In the genomic region with DNA sequence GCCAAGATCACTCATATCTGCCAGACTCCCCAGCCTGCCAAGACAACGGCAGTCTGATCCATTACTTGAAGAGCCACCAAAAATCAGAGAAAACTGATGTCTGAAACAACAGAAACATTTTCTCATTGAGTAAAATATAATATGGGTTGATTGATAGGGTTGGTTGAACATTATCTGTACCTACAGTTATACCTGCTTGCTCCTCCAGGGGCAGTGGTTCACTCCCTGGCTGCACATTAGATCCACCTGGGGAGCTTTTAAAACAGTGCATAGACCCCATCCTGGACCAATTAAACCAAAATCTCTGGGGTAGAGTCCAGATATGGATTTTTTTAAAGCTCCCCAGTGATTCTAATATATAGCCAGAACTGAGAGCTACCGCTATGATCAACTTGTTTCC, we compare ENCODE assay signal across 13 cellular contexts. TPM values are rescaled to one million over a fixed set of nuclear protein-coding genes. Genes with fewer than 3 reads are reported as not detected.
DNase-seq lines count a peak whose midpoint lies in the region; ATAC-seq, FAIRE-seq and TF ChIP-seq lines count a peak whose summit lies in the region.
"Had no signal": no experiment of that assay in that cellular context is flagged by ENCODE, and none has a peak within 500 bp of the region (broad histone marks: within the 10 kb centered on the region; RNA-seq: fewer than 3 reads in every experiment).

No MANE protein-coding gene starts in this region.

- H3K4me1 ChIP-seq in GM12878 (ENCODE audit: control insufficient read depth, insufficient read depth, low read length) (no peaks in the 10 kb centered on the region), neural progenitor cell (peaks cover 2% of the 10 kb centered on the region)

- no peak overlapping the region for H3K4me3 Mint-ChIP-seq in neural progenitor cell
- no peak overlapping the region for H3K4me3 Mint-ChIP-seq in natural killer cell treated with Interleukin-12 subunit alpha and Interleukin-12 subunit beta and Interleukin-15 and Interleukin-18, amount 100 ng/mL, for 72 hours
- H3K4me3 Mint-ChIP-seq: brain had no signal

- no peaks in the 10 kb centered on the region for H3K79me2 ChIP-seq in GM12878 (ENCODE audit: control insufficient read depth, insufficient read depth, low read length)
- H3K79me2 ChIP-seq in neural progenitor cell (ENCODE audit: low read depth) = no peaks in the 10 kb centered on the region

- H3K4me3 ChIP-seq in GM12878 (no peak overlapping the region), neural progenitor cell (no peak overlapping the region)
- H3K4me3 ChIP-seq: SJSA1, stomach had no signal

- H3K36me3 Mint-ChIP-seq in neural progenitor cell = no peaks in the 10 kb centered on the region
- H3K36me3 Mint-ChIP-seq in natural killer cell treated with Interleukin-12 subunit alpha and Interleukin-12 subunit beta and Interleukin-15 and Interleukin-18, amount 100 ng/mL, for 72 hours = no peaks in the 10 kb centered on the region
- H3K36me3 Mint-ChIP-seq: brain had no signal

- peak; percentile 59 for ATAC-seq in HG03342 (IDR thresholded peaks at IDR 0.05; ENCODE audit: unreplicated experiment)
- ATAC-seq in GM12878 = peak; percentile 74
- ATAC-seq in GM21515 (IDR thresholded peaks at IDR 0.05; ENCODE audit: unreplicated experiment) = no peak
- ATAC-seq in natural killer cell treated with Interleukin-12 subunit alpha and Interleukin-12 subunit beta and Interleukin-15 and Interleukin-18, amount 100 ng/mL, for 72 hours = no peak

- no peak for TF ChIP-seq POLR2A in GM12878 (IDR thresholded peaks at IDR 0.05; ENCODE audit: low read depth, low read length)

- no peak for TF ChIP-seq EP300 in GM12878 (IDR thresholded peaks at IDR 0.05; ENCODE audit: borderline replicate concordance in 1 of 2, control insufficient read depth in 1 of 2, low read depth in 2 of 2, low read length in 2 of 2)

- H3K27me3 ChIP-seq in GM12878 (replicated peaks in 1 of 2; ENCODE audit: control insufficient read depth in 2 of 2, insufficient read depth in 2 of 2, low read length in 1 of 2) (no peaks in the 10 kb centered on the region), neural progenitor cell (no peaks in the 10 kb centered on the region)
- H3K27me3 ChIP-seq: SJSA1, stomach had no signal

- no peak overlapping the region for H3K27ac Mint-ChIP-seq in neural progenitor cell
- H3K27ac Mint-ChIP-seq in natural killer cell treated with Interleukin-12 subunit alpha and Interleukin-12 subunit beta and Interleukin-15 and Interleukin-18, amount 100 ng/mL, for 72 hours = no peak overlapping the region

- H3K27me3 Mint-ChIP-seq in neural progenitor cell (ENCODE audit: insufficient read depth, low read depth) = peaks cover 2% of the 10 kb centered on the region
- H3K27me3 Mint-ChIP-seq in natural killer cell treated with Interleukin-12 subunit alpha and Interleukin-12 subunit beta and Interleukin-15 and Interleukin-18, amount 100 ng/mL, for 72 hours = peaks cover 11 to 14% of the 10 kb centered on the region in 2 donors
- H3K27me3 Mint-ChIP-seq: brain had no signal

- no peak for FAIRE-seq in GM12878 (lab: Jason Lieb, UNC)

- 85% methylated on average over 2 of the region's 2 CpGs for WGBS in GM12878 (ENCODE audit: insufficient coverage, insufficient replicate concordance, low lambda C conversion rate, missing lambda C conversion rate)

- H3F3A ChIP-seq in neural progenitor cell (ENCODE audit: low read depth) = no peaks in the 10 kb centered on the region

- no peak overlapping the region for H3K4me2 ChIP-seq in GM12878 (ENCODE audit: control insufficient read depth, insufficient read depth)
- no peak overlapping the region for H3K4me2 ChIP-seq in neural progenitor cell

- H3K4me1 Mint-ChIP-seq in neural progenitor cell = peaks cover 12% of the 10 kb centered on the region
- H3K4me1 Mint-ChIP-seq in natural killer cell treated with Interleukin-12 subunit alpha and Interleukin-12 subunit beta and Interleukin-15 and Interleukin-18, amount 100 ng/mL, for 72 hours (ENCODE audit: low read depth in 2 of 2) = no peaks in the 10 kb centered on the region

- RAD21 ChIA-PET in GM12878 (lab: Charles Lee; ENCODE audit: unreplicated experiment) = no interaction called here

- intact Hi-C loops in GM12878 (cut with micrococcal nuclease; ENCODE audit: unreplicated experiment) = no loop called here

- H3K27ac ChIP-seq in GM12878 (ENCODE audit: control insufficient read depth, insufficient read depth) (no peak overlapping the region), neural progenitor cell (no peak overlapping the region)
- H3K27ac ChIP-seq: SJSA1, stomach had no signal

- TF ChIP-seq CTCF in GM12873 (IDR thresholded peaks at IDR 0.05; ENCODE audit: insufficient read depth, low read depth, low read length, missing control alignments) (peak; percentile 50), GM12878 (IDR thresholded peaks at IDR 0.05 in 2 of 3, conservative IDR thresholded peaks at IDR 0.05 in 1 of 3; ENCODE audit: control insufficient read depth in 2 of 3, extremely low read depth in 1 of 3, insufficient read depth in 1 of 3, low read depth in 3 of 3, low read length in 3 of 3) (peak; percentile 13 to 40 (median 35); a peak in 3 of 6 replicates), neural progenitor cell (IDR thresholded peaks at IDR 0.05) (peak; percentile 44)

- CTCF ChIA-PET in GM12878 (lab: Yijun Ruan, JAX) = no interaction called here

- SMC1A ChIA-PET in GM12878 (lab: Charles Lee; ENCODE audit: uncharacterized antibody, unreplicated experiment) = no interaction called here

- peaks cover 3% of the 10 kb centered on the region for H3K9me3 Mint-ChIP-seq in neural progenitor cell
- no peaks in the 10 kb centered on the region for H3K9me3 Mint-ChIP-seq in natural killer cell treated with Interleukin-12 subunit alpha and Interleukin-12 subunit beta and Interleukin-15 and Interleukin-18, amount 100 ng/mL, for 72 hours

- H2AFZ ChIP-seq in GM12878 (ENCODE audit: control insufficient read depth, low read depth, low read length) (no peak overlapping the region), neural progenitor cell (replicated peaks) (no peak overlapping the region)

- H3K9ac ChIP-seq in GM12878 (ENCODE audit: control insufficient read depth, insufficient read depth, low read length) (no peak overlapping the region), neural progenitor cell (no peak overlapping the region)

- in situ Hi-C loops in GM12878 (cut with MboI) = no loop called here

- H3K36me3 ChIP-seq in GM12878 (ENCODE audit: control insufficient read depth in 2 of 2, insufficient read depth in 2 of 2, low read length in 1 of 2) = no peaks in the 10 kb centered on the region
- H3K36me3 ChIP-seq in neural progenitor cell = no peaks in the 10 kb centered on the region
- H3K36me3 ChIP-seq: SJSA1, stomach had no signal

- POLR2A ChIA-PET in GM12878 (lab: Charles Lee) = no interaction called here

- no peaks in the 10 kb centered on the region for H3K9me3 ChIP-seq in GM12878 (replicated peaks; ENCODE audit: control insufficient read depth, insufficient read depth, low read length)
- H3K9me3 ChIP-seq in neural progenitor cell (ENCODE audit: low read depth) = no peaks in the 10 kb centered on the region
- H3K9me3 ChIP-seq: SJSA1, stomach had no signal

- DNase-seq in GM12878 (ENCODE audit: low read depth, low spot score) = no peak
- DNase-seq in neural progenitor cell (ENCODE audit: low spot score) = no peak
- no peak for DNase-seq in COLO829 (ENCODE audit: low spot score)
- no peak for DNase-seq in natural killer cell treated with Interleukin-12 subunit alpha and Interleukin-12 subunit beta and Interleukin-15 and Interleukin-18, amount 100 ng/mL, for 72 hours (ENCODE audit: low spot score)
- DNase-seq: NCI-H1694, stomach had no signal

- TF ChIP-seq RAD21 in GM12878 (IDR thresholded peaks at IDR 0.05; ENCODE audit: insufficient read depth, low read depth, low read length) = no peak

- no TSS peak for BruUV-seq in GM12878 (replicated peaks; lab: Mats Ljungman, UMichigan)

- H4K20me1 ChIP-seq in GM12878 (ENCODE audit: control insufficient read depth, insufficient read depth) = no peaks in the 10 kb centered on the region; the same call in 1 of the 2 replicates
- H4K20me1 ChIP-seq in neural progenitor cell (ENCODE audit: low read depth) = no peaks in the 10 kb centered on the region

TF ChIP-seq in GM12878, 131 proteins besides CTCF, POLR2A, EP300 and RAD21 (continues in another document):
- TF ChIP-seq MTA2 (IDR thresholded peaks at IDR 0.05; ENCODE audit: low read depth) = no peak
- no peak for TF ChIP-seq EZH2 (IDR thresholded peaks at IDR 0.05; ENCODE audit: borderline replicate concordance, control insufficient read depth, low read depth, low read length)
- no peak for TF ChIP-seq POLR2AphosphoS5 (IDR thresholded peaks at IDR 0.05; ENCODE audit: low read length)

RNA-seq across cellular contexts. Expression of a gene that starts 43.6 kb away (rescaled TPM):
- total RNA-seq in GM12878 (2013; cell fraction: nucleolus; rRNA removed) = 0.15 TPM in 1 of 2 replicates, not detected in the other
- 0.11 TPM in 1 of 2 replicates, not detected in the other for total RNA-seq in GM12878 (2014; rRNA removed)
- not detected in 2 replicates for total RNA-seq in GM12878 (2014; rRNA removed; fragmentation: Illumina TruSeq; extraction: Trizol)
- total RNA-seq in GM12878 (2021) = 0.05 TPM in 1 of 2 replicates, not detected in the other
- 0.04 TPM for polyA plus RNA-seq in GM12878 (2011; ENCODE audit: low read depth)
- polyA plus RNA-seq in GM12878 (2011; rRNA removed) = 0.03 and 0.04 TPM in 2 replicates
- polyA plus RNA-seq in GM12878 (2011; cell fraction: cytosol; rRNA removed) = 0.07 and 0.12 TPM in 2 replicates
- 0.09 and 0.16 TPM in 2 replicates for polyA plus RNA-seq in GM12878 (2011; cell fraction: nucleus; rRNA removed)
- polyA plus RNA-seq in GM12878 (2012) = 0.01 TPM in 1 of 2 replicates, not detected in the other
- polyA plus RNA-seq in GM12878 (2014; fragmentation: Illumina TruSeq; extraction: Trizol) = 0.03 TPM in 1 of 2 replicates, not detected in the other
- not detected for polyA plus RNA-seq in GM12878 (2014; fragmentation: Nextera tagmentation; extraction: Ambion mirVana)
- polyA plus RNA-seq in GM12878 (2014; rRNA removed) = 0.01 and 0.04 TPM in 2 replicates
- not detected for polyA plus RNA-seq in GM12878 (2016; fragmentation: Nextera tagmentation; extraction: Ambion mirVana)
- not detected in 2 replicates for polyA minus RNA-seq in GM12878 (2011; rRNA and poly(A)+ RNA removed)
- polyA minus RNA-seq in GM12878 (2011; cell fraction: cytosol; rRNA and poly(A)+ RNA removed) = not detected in 2 replicates
- polyA minus RNA-seq in GM12878 (2011; cell fraction: nucleus; rRNA and poly(A)+ RNA removed) = not detected in 2 replicates
- 0.06 and 0.37 TPM in 2 replicates for total RNA-seq in neural progenitor cell (ENCODE audit: low replicate concordance)
- total RNA-seq in natural killer cell treated with Interleukin-12 subunit alpha and Interleukin-12 subunit beta and Interleukin-15 and Interleukin-18, amount 100 ng/mL, for 72 hours = under 1 TPM; 0.21 to 0.36 TPM
- total RNA-seq: G401, glomerular endothelial cell, SJSA1 had no signal
- polyA plus RNA-seq: stomach had no signal

Comparison
In these comparisons a context has a peak if more than half of its experiments do, and no peak if none do; other contexts are left out.
1. ATAC-seq: peak in HG03342 (single experiment) and GM12878 (single experiment); none in GM21515 (single experiment) and natural killer cell treated with Interleukin-12 subunit alpha and Interleukin-12 subunit beta and Interleukin-15 and Interleukin-18, amount 100 ng/mL, for 72 hours (0 of 2).
2. Peak in every context shown above with its lines, with median percentiles within 50 percentile points of each other: CTCF ChIP-seq.